In the genomic region with DNA sequence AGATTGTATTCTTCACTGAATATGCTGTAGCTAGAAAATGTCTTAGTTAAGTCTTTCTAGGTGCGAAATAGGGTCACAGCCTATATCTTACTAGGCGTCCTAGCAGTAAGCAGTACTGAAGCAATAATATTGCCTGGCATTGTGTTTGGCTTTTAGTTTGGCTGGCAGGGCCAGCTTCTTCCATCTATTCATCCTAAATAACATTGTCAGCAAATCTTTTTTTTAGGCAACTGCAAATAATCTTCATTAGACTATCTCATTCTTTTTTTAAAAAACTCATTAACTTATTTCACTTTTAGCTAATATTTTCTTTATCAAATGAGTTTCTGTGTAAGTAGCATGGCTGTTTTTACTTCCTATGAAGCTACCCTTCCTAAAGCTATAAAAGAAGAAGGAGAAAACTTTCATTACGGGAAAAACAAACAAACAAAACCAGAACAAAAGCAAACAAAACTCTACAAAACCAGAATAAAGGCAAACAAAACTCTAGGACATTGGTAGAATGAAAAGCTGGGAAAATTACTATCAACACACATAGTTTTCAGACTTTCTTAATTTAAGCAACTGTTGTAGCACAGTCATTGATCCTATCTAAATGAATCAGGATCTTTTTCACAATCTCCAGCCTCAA, we compare ENCODE assay signal across 17 cellular contexts.
DNase-seq lines count a peak whose midpoint lies in the region; ATAC-seq, FAIRE-seq and TF ChIP-seq lines count a peak whose summit lies in the region.
"Had no signal": no experiment of that assay in that cellular context is flagged by ENCODE, and none has a peak within 500 bp of the region (broad histone marks: within the 10 kb centered on the region; RNA-seq: fewer than 3 reads in every experiment).

No MANE protein-coding gene starts in this region.

- H3F3A ChIP-seq in MM.1S (ENCODE audit: insufficient read depth, low read length), result no peaks in the 10 kb centered on the region

- no peak overlapping the region for H4K91ac ChIP-seq in IMR-90 (ENCODE audit: insufficient read depth, low read depth, low read length)

- no peak for TF ChIP-seq EP300 in A549 (IDR thresholded peaks at IDR 0.05)

- H2AFZ ChIP-seq in IMR-90 (replicated peaks; ENCODE audit: low read length, poor library complexity), result no peak overlapping the region
- H2AFZ ChIP-seq in MM.1S (ENCODE audit: low read length), result no peak overlapping the region
- H2AFZ ChIP-seq: GM23248 had no signal

- H3K4me3 ChIP-seq in A549, result no peak overlapping the region
- no peak overlapping the region for H3K4me3 ChIP-seq in IMR-90 (ENCODE audit: insufficient read depth, low read depth, low read length)
- no peak overlapping the region for H3K4me3 ChIP-seq in MM.1S (ENCODE audit: low read length)
- H3K4me3 ChIP-seq in vagina, result no peak overlapping the region
- H3K4me3 ChIP-seq: GM23248, HAP-1 had no signal

- H3K27ac ChIP-seq in A549 (no peak overlapping the region), IMR-90 (ENCODE audit: insufficient read depth, low read length) (no peak overlapping the region), VCaP (peak overlapping the region; percentile 83), MM.1S (ENCODE audit: low read length) (no peak overlapping the region), vagina (no peak overlapping the region)
- H3K27ac ChIP-seq: GM23248, HL-60 had no signal

- no peak overlapping the region for H3K23ac ChIP-seq in IMR-90 (ENCODE audit: low read depth, low read length)

- no peak overlapping the region for H2AK5ac ChIP-seq in IMR-90 (ENCODE audit: low read depth, low read length)

- no peaks in the 10 kb centered on the region for H3K4me1 ChIP-seq in A549
- H3K4me1 ChIP-seq in IMR-90 (ENCODE audit: control insufficient read depth, insufficient read depth, low read length), result no peaks in the 10 kb centered on the region
- no peaks in the 10 kb centered on the region for H3K4me1 ChIP-seq in MM.1S (ENCODE audit: low read length)
- no peaks in the 10 kb centered on the region for H3K4me1 ChIP-seq in vagina
- H3K4me1 ChIP-seq: HAP-1 had no signal

- CTCF ChIA-PET in A549 (lab: Yijun Ruan, JAX), result no interaction called here
- CTCF ChIA-PET in IMR-90 (lab: Yijun Ruan, JAX), result interaction anchor here (0.8 to 1.0 kb wide), 2 partner anchors 31 to 190 kb away, joined by 3 read pairs; no protein-coding TSS in a partner anchor

- DNase-seq in A549 (ENCODE audit: low read depth in 1 of 2, low spot score in 1 of 2) (no peak), IMR-90 (no peak), A172 (ENCODE audit: low spot score) (no peak), MM.1S (no peak), vagina (ENCODE audit: extremely low spot score in 2 of 2) (no peak)
- DNase-seq: AML-193; CD4-positive, alpha-beta memory T cell; GM23248; KG1 had no signal

- H2BK15ac ChIP-seq in IMR-90 (ENCODE audit: low read depth, low read length), result no peak overlapping the region

- in situ Hi-C loops in IMR-90 (cut with MboI; ENCODE audit: low sequenced_read_pairs), result no loop called here

- no peak overlapping the region for H3K18ac ChIP-seq in IMR-90 (ENCODE audit: low read depth, low read length)

- no peak for FAIRE-seq in A549 (lab: Jason Lieb, UNC)
- FAIRE-seq: A204.1, G401.6, GM12891, GM18507 had no signal

- H3K9ac ChIP-seq in IMR-90 (ENCODE audit: low read depth, low read length), result no peak overlapping the region
- H3K9ac ChIP-seq in MM.1S (ENCODE audit: low read length), result no peak overlapping the region
- H3K9ac ChIP-seq: GM23248 had no signal

- no peaks in the 10 kb centered on the region for H3K79me2 ChIP-seq in MM.1S (ENCODE audit: low read length)

- no peaks in the 10 kb centered on the region for H3K9me2 ChIP-seq in MM.1S (replicated peaks; ENCODE audit: insufficient read depth, low read length)

- H3K9me1 ChIP-seq in IMR-90 (ENCODE audit: insufficient read depth, low read length), result no peaks in the 10 kb centered on the region

- TF ChIP-seq POLR2A in A549 (IDR thresholded peaks at IDR 0.05; ENCODE audit: low read length) (no peak), IMR-90 (IDR thresholded peaks at IDR 0.05; ENCODE audit: low read depth, low read length) (no peak), GM18505 (IDR thresholded peaks at IDR 0.05; ENCODE audit: borderline replicate concordance, extremely low read depth, insufficient read depth, insufficient read length) (no peak), vagina (IDR thresholded peaks at IDR 0.05) (no peak)

- H3K79me1 ChIP-seq in IMR-90 (ENCODE audit: low read depth in 1 of 2, low read length in 2 of 2), result no peaks in the 10 kb centered on the region

- H3K27me3 ChIP-seq in IMR-90 (ENCODE audit: control insufficient read depth, insufficient read depth, low read length), result no peaks in the 10 kb centered on the region
- H3K27me3 ChIP-seq in MM.1S (replicated peaks; ENCODE audit: insufficient read depth, low read length), result no peaks in the 10 kb centered on the region
- no peaks in the 10 kb centered on the region for H3K27me3 ChIP-seq in vagina

- no peak for ATAC-seq in A549
- ATAC-seq in IMR-90 (ENCODE audit: low read depth), result no peak
- no peak for ATAC-seq in GM18505 (IDR thresholded peaks at IDR 0.05; ENCODE audit: unreplicated experiment)

- BruUV-seq in IMR-90 (replicated peaks; lab: Mats Ljungman, UMichigan), result no TSS peak

- no peak for TF ChIP-seq RAD21 in A549 (conservative IDR thresholded peaks at IDR 0.05 in 1 of 2, IDR thresholded peaks at IDR 0.05 in 1 of 2)
- no peak for TF ChIP-seq RAD21 in IMR-90 (IDR thresholded peaks at IDR 0.05; ENCODE audit: low read length)

- H4K8ac ChIP-seq in IMR-90 (ENCODE audit: low read depth in 2 of 2, low read length in 2 of 2), result no peak overlapping the region

- H3K4ac ChIP-seq in IMR-90 (ENCODE audit: low read depth, low read length), result no peak overlapping the region

- POLR2A ChIA-PET in A549 (lab: Yijun Ruan, JAX), result no interaction called here
- POLR2A ChIA-PET in IMR-90 (lab: Charles Lee; ENCODE audit: unreplicated experiment), result no interaction called here

- H2AK9ac ChIP-seq in IMR-90 (replicated peaks; ENCODE audit: low read depth, low read length, poor library complexity), result no peak overlapping the region

- no peaks in the 10 kb centered on the region for H4K20me1 ChIP-seq in IMR-90 (ENCODE audit: insufficient read depth, low read length)
- no peaks in the 10 kb centered on the region for H4K20me1 ChIP-seq in MM.1S (ENCODE audit: insufficient read depth, low read length)

- dilution Hi-C loops in IMR-90 (cut with HindIII; ENCODE audit: low sequenced_read_pairs, unreplicated experiment), result no loop called here

- WGBS in A549 (ENCODE audit: missing lambda C conversion rate), result 74% methylated on average over 3 of the region's 3 CpGs
- WGBS in IMR-90 (ENCODE audit: extremely low coverage in 2 of 2, insufficient read length in 1 of 2), 2 experiments, result no CpG with 5 or more reads among the region's 3 CpGs

- no peak overlapping the region for H4K5ac ChIP-seq in IMR-90 (ENCODE audit: low read depth, low read length)

- H2BK20ac ChIP-seq in IMR-90 (ENCODE audit: low read depth, low read length), result no peak overlapping the region

- H3K56ac ChIP-seq in IMR-90 (ENCODE audit: extremely low read depth, insufficient read depth, low read length), result no peak overlapping the region

- no peak overlapping the region for H3K14ac ChIP-seq in IMR-90 (replicated peaks; ENCODE audit: low read depth, low read length)

- TF ChIP-seq CTCF in A549 (IDR thresholded peaks at IDR 0.05) (no peak), IMR-90 (conservative IDR thresholded peaks at IDR 0.05; ENCODE audit: low read depth, low read length) (no peak), VCaP (conservative IDR thresholded peaks at IDR 0.05) (no peak), MM.1S (IDR thresholded peaks at IDR 0.05; ENCODE audit: low read length) (no peak), vagina (IDR thresholded peaks at IDR 0.05) (no peak)

- H3K9me3 ChIP-seq in A549 (no peaks in the 10 kb centered on the region), IMR-90 (ENCODE audit: control insufficient read depth, insufficient read depth, low read length) (no peaks in the 10 kb centered on the region), MM.1S (replicated peaks; ENCODE audit: insufficient read depth, low read length) (no peaks in the 10 kb centered on the region), vagina (no peaks in the 10 kb centered on the region)
- H3K9me3 ChIP-seq: HAP-1 had no signal

- no peak overlapping the region for H2BK120ac ChIP-seq in IMR-90 (ENCODE audit: low read depth, low read length)

- intact Hi-C loops in IMR-90 (cut with micrococcal nuclease) (no loop called here), vagina (cut with DNase I) (no loop called here)

- H2BK5ac ChIP-seq in IMR-90 (ENCODE audit: low read depth, low read length, poor library complexity, severe bottlenecking), result no peak overlapping the region

- H3K36me3 ChIP-seq in IMR-90 (ENCODE audit: control insufficient read depth, insufficient read depth, low read length) (no peaks in the 10 kb centered on the region), MM.1S (replicated peaks; ENCODE audit: insufficient read depth, low read length) (no peaks in the 10 kb centered on the region), vagina (no peaks in the 10 kb centered on the region)
- H3K36me3 ChIP-seq: HAP-1 had no signal

- no peak overlapping the region for H3K4me2 ChIP-seq in A549
- H3K4me2 ChIP-seq in IMR-90 (ENCODE audit: low read depth, low read length), result no peak overlapping the region
- H3K4me2 ChIP-seq in MM.1S (ENCODE audit: low read depth, low read length), result no peak overlapping the region

TF ChIP-seq in A549, 52 proteins besides CTCF, POLR2A, EP300 and RAD21:
- TF ChIP-seq, protein P1, sequence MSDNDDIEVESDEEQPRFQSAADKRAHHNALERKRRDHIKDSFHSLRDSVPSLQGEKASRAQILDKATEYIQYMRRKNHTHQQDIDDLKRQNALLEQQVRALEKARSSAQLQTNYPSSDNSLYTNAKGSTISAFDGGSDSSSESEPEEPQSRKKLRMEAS (IDR thresholded peaks at IDR 0.05), result no peak
- peak; percentile 23 for TF ChIP-seq MAFK (IDR thresholded peaks at IDR 0.05; ENCODE audit: partially characterized antibody)

TF ChIP-seq in IMR-90, 13 proteins besides CTCF, POLR2A, EP300 and RAD21:
- TF ChIP-seq RCOR1 (IDR thresholded peaks at IDR 0.05; ENCODE audit: insufficient replicate concordance, low read length) (no peak), NFE2L2 (IDR thresholded peaks at IDR 0.05; ENCODE audit: low read depth, low read length) (no peak), MAFK (IDR thresholded peaks at IDR 0.05; ENCODE audit: low read depth, low read length) (peak; percentile 56)
